21 cellular contexts compared by ENCODE assay signal in the genomic region with DNA sequence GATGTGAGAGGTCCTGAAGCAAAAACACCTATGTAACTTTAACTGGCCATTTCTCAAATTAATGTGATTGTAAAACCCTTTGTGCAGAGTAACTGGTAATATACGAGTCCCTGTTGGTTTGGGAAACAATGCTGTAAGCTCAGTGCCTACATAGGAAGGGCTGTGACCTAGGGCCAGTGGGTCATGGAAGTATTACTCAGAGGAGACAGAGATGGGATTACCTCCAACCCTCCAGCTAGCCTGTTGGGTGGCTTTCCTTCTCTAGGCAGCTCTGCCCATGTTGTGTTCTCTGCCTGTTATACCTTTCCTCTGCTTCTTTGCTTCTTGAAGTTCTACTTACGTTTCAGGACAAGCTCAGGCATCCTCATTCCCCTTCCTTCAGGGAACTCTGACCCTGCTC.
DNase-seq lines count a peak whose midpoint lies in the region; ATAC-seq, FAIRE-seq and TF ChIP-seq lines count a peak whose summit lies in the region.
"Had no signal": no experiment of that assay in that cellular context is flagged by ENCODE, and none has a peak within 500 bp of the region (broad histone marks: within the 10 kb centered on the region; RNA-seq: fewer than 3 reads in every experiment).

No MANE protein-coding gene starts in this region.

- no peaks in the 10 kb centered on the region for H3K79me2 ChIP-seq in astrocyte (ENCODE audit: insufficient read depth, low read length)

- in situ Hi-C loops in KBM-7 (cut with MboI; ENCODE audit: low pct_unique_long_range_greater_than_20kb, low sequenced_read_pairs): no loop called here

- no peak for FAIRE-seq in astrocyte (lab: Jason Lieb, UNC)
- FAIRE-seq: A204.1, HepG2 had no signal

- H3K36me3 Mint-ChIP-seq in astrocyte (ENCODE audit: low read depth, unreplicated experiment): peaks cover 13% of the 10 kb centered on the region
- no peaks in the 10 kb centered on the region for H3K36me3 Mint-ChIP-seq in nephron progenitor cell (ENCODE audit: low read depth)
- H3K36me3 Mint-ChIP-seq: CD4-positive, CD25-positive, alpha-beta regulatory T cell; CD8-positive, alpha-beta memory T cell; IgD-negative memory B cell had no signal

- no peaks in the 10 kb centered on the region for H3K9me3 ChIP-seq in astrocyte (ENCODE audit: insufficient read depth, low read depth, low read length)
- H3K9me3 ChIP-seq: BE2C had no signal

- no peaks in the 10 kb centered on the region for H3K36me3 ChIP-seq in astrocyte (ENCODE audit: insufficient read depth, low read length)
- H3K36me3 ChIP-seq: BE2C had no signal

- H3K4me1 Mint-ChIP-seq in astrocyte (ENCODE audit: low read depth, unreplicated experiment) (peaks cover 14% of the 10 kb centered on the region), nephron progenitor cell (peaks cover 19% of the 10 kb centered on the region)
- H3K4me1 Mint-ChIP-seq: CD4-positive, CD25-positive, alpha-beta regulatory T cell; CD8-positive, alpha-beta memory T cell; IgD-negative memory B cell had no signal

- peak overlapping the region; percentile 0 for H3K27ac Mint-ChIP-seq in astrocyte (ENCODE audit: unreplicated experiment)
- no peak overlapping the region for H3K27ac Mint-ChIP-seq in nephron progenitor cell
- H3K27ac Mint-ChIP-seq: CD4-positive, CD25-positive, alpha-beta regulatory T cell; CD8-positive, alpha-beta memory T cell; IgD-negative memory B cell had no signal

- H3K27me3 ChIP-seq in astrocyte (ENCODE audit: insufficient read depth, low read length): no peaks in the 10 kb centered on the region
- H3K27me3 ChIP-seq in foreskin keratinocyte: no peaks in the 10 kb centered on the region
- H3K27me3 ChIP-seq: BE2C had no signal

- no peak overlapping the region for H2AFZ ChIP-seq in astrocyte (ENCODE audit: low read depth, low read length)

- no peaks in the 10 kb centered on the region for H4K20me1 ChIP-seq in astrocyte (ENCODE audit: insufficient read depth, low read length)

- no peak overlapping the region for H3K4me3 Mint-ChIP-seq in astrocyte (ENCODE audit: unreplicated experiment)
- H3K4me3 Mint-ChIP-seq in nephron progenitor cell: no peak overlapping the region
- H3K4me3 Mint-ChIP-seq: CD4-positive, CD25-positive, alpha-beta regulatory T cell; CD8-positive, alpha-beta memory T cell; IgD-negative memory B cell had no signal

- DNase-seq in astrocyte (ENCODE audit: low read depth) (no peak), foreskin keratinocyte (no peak), nephron progenitor cell (peak; percentile 7), KBM-7 (no peak), NCI-H774 (lab: John Stamatoyannopoulos, UW) (no peak)
- DNase-seq in activated CD4-positive, alpha-beta T cell treated with anti-CD3 and anti-CD28 coated beads, Interleukin-2, amount 50 U/mL, for 48 hours: no peak
- DNase-seq: ACHN; BE2C; C1 segment of cervical spinal cord; CD4-positive, CD25-positive, alpha-beta regulatory T cell; CD8-positive, alpha-beta memory T cell; COR-L47; DMS 273 treated with DMSO at 0.1 percent for 48 hours; DMS53; GF-D8; GOT3; H7 had no signal

- H3K9ac ChIP-seq in astrocyte (ENCODE audit: low read length): no peak overlapping the region

- no peak overlapping the region for H3K27ac ChIP-seq in astrocyte (ENCODE audit: low read depth, low read length)
- no peak overlapping the region for H3K27ac ChIP-seq in foreskin keratinocyte

- ATAC-seq in foreskin keratinocyte (peak; percentile 25), GM21447 (IDR thresholded peaks at IDR 0.05; ENCODE audit: unreplicated experiment) (no peak)
- ATAC-seq: HepG2 had no signal

- H3K27me3 Mint-ChIP-seq in astrocyte (ENCODE audit: low read depth, unreplicated experiment) (peaks cover 2% of the 10 kb centered on the region), nephron progenitor cell (ENCODE audit: low read depth, poor library complexity) (peaks cover 17% of the 10 kb centered on the region)
- H3K27me3 Mint-ChIP-seq: CD4-positive, CD25-positive, alpha-beta regulatory T cell; IgD-negative memory B cell had no signal

- H3K4me1 ChIP-seq in astrocyte (ENCODE audit: insufficient read depth, low read length): no peaks in the 10 kb centered on the region
- H3K4me1 ChIP-seq in foreskin keratinocyte: peaks cover 12% of the 10 kb centered on the region
- H3K4me1 ChIP-seq: BE2C had no signal

- H3K4me2 ChIP-seq in astrocyte (ENCODE audit: low read length): no peak overlapping the region

- H3K9me3 Mint-ChIP-seq in astrocyte (ENCODE audit: unreplicated experiment) (peaks cover 4% of the 10 kb centered on the region), nephron progenitor cell (no peaks in the 10 kb centered on the region)
- H3K9me3 Mint-ChIP-seq: CD8-positive, alpha-beta memory T cell; IgD-negative memory B cell had no signal

- no peak overlapping the region for H3K4me3 ChIP-seq in astrocyte (ENCODE audit: insufficient read depth, low read depth, low read length)

- TF ChIP-seq CTCF in astrocyte (IDR thresholded peaks at IDR 0.05; ENCODE audit: insufficient read depth, low read depth, low read length): no peak
- no peak for TF ChIP-seq CTCF in foreskin keratinocyte (conservative IDR thresholded peaks at IDR 0.05)
- no peak for TF ChIP-seq CTCF in nephron progenitor cell (IDR thresholded peaks at IDR 0.05)
